8 cellular contexts compared by ENCODE assay signal in the genomic region with DNA sequence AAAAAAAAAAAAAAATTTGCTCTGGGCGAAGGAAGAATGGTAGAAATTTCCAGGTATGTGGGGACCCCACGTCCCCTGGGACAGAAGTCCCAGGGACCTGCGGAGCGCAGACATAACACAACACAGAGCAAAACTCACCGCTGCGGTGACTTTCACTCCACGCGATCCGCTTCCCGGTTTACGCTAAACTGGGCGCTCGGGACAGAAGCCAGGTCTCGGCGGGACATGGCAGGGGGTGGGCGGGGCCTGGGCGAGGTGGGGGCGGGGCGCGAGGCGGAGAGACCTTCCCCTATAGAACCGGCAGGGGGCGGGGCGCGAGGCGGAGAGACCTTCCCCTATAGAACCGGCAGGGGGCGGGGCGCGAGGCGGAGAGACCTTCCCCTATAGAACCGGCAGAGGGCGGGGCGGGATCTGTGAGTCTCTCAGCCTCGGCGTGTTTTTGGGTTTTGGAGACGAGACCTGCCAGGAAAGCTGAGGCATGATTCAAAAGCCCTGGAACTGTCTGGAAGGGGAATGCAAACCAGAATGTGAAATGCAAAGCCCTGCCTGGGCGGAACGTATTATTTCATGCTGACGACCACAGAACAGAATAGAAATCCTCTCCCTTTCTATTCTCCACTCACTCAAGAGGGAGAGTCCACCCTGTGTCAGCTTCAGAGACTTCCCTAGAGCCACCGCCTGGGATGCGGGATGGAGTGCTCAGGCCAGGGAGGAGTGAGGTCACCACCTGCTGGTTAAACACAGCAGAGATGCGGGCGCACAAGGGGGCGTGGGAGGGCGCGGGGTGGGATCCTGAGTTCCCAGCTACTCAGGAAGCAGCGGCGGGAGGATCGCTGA.
DNase-seq lines count a peak whose midpoint lies in the region; ATAC-seq lines count a peak whose summit lies in the region.

No MANE protein-coding gene starts in this region.

- H3K36me3 Mint-ChIP-seq in memory B cell: peaks cover 9% of the 10 kb centered on the region

- no peak overlapping the region for H3K27ac Mint-ChIP-seq in memory B cell

- peak overlapping the region; percentile 68 for H3K4me3 Mint-ChIP-seq in memory B cell

- peak; percentile 88 for ATAC-seq in memory B cell (ENCODE audit: low read depth)

- H3K9me3 Mint-ChIP-seq in memory B cell: peaks cover 9% of the 10 kb centered on the region

- DNase-seq in EH (ENCODE audit: low read depth): peak; percentile 77
- peak; percentile 75 for DNase-seq in NCI-H345 (lab: John Stamatoyannopoulos, UW)
- peak; percentile 49 to 58 for DNase-seq in activated CD8-positive, alpha-beta memory T cell treated with anti-CD3 and anti-CD28 coated beads for 4 hours (ENCODE audit: low read depth in 2 of 2)
- DNase-seq in effector CD4-positive, alpha-beta T cell: peak; percentile 76
- DNase-seq in memory B cell (ENCODE audit: low spot score in 2 of 2): peak; percentile 59 to 60
- DNase-seq in stimulated activated CD4-positive, alpha-beta T cell treated with anti-CD3 and anti-CD28 coated beads, TNF-alpha, amount 100 ng/mL, for 1 hour (ENCODE audit: low read depth in 3 of 3, low spot score in 1 of 3): peak; percentile 43 to 63 (median 54)
- no peak for DNase-seq in NCI-H2107 treated with DMSO at 0.1 percent for 48 hours (lab: John Stamatoyannopoulos, UW; ENCODE audit: unreplicated experiment)
- DNase-seq in NCI-H774 (lab: John Stamatoyannopoulos, UW): no peak

- H3K4me1 Mint-ChIP-seq in memory B cell: peaks cover 5% of the 10 kb centered on the region

- peaks cover 11% of the 10 kb centered on the region for H3K27me3 Mint-ChIP-seq in memory B cell

Comparison
In these comparisons a context has a peak if more than half of its experiments do, and no peak if none do; other contexts are left out.
1. DNase-seq: peak in EH (single experiment), NCI-H345 (single experiment), activated CD8-positive, alpha-beta memory T cell treated with anti-CD3 and anti-CD28 coated beads for 4 hours (2 of 2), effector CD4-positive, alpha-beta T cell (single experiment), memory B cell (2 of 2) and stimulated activated CD4-positive, alpha-beta T cell treated with anti-CD3 and anti-CD28 coated beads, TNF-alpha, amount 100 ng/mL, for 1 hour (3 of 3); none in NCI-H2107 treated with DMSO at 0.1 percent for 48 hours (single experiment) and NCI-H774 (single experiment).